In the genomic region with DNA sequence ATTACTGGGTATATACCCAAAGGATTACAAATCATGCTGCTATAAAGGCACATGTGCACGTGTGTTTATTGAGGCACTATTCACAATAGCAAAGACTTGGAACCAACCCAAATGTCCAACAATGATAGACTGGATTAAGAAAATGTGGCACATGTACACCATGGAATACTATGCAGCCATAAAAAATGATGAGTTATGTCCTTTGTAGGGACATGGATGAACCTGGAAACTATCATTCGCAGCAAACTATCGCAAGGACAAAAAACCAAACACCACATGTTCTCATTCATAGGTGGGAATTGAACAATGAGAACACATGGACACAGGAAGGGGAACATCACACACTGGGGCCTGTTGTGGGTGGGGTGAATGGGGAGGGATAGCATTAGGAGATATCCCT, we compare ENCODE assay signal across 2 cellular contexts. TPM values are rescaled to one million over a fixed set of nuclear protein-coding genes. Genes with fewer than 3 reads are reported as not detected.
"Had no signal": no experiment of that assay in that cellular context is flagged by ENCODE, and none has a peak within 500 bp of the region (broad histone marks: within the 10 kb centered on the region; RNA-seq: fewer than 3 reads in every experiment).

No MANE protein-coding gene starts in this region.

RNA-seq across cellular contexts. Expression of a gene that starts 32.4 kb away (rescaled TPM):
- total RNA-seq: HFFc6 had no signal
- polyA plus RNA-seq: GM23248 had no signal
